Comparison of ENCODE assay signal across 19 cellular contexts in genomic region chr4:108443585-108443984, GRCh38.
A peak's percentile ranks its signal among the peaks of the same experiment; 100 is the strongest.
DNase-seq lines count a peak whose midpoint lies in the region; ATAC-seq and TF ChIP-seq lines count a peak whose summit lies in the region.
"Had no signal": no experiment of that assay in that cellular context is flagged by ENCODE, and none has a peak within 500 bp of the region (broad histone marks: within the 10 kb centered on the region; RNA-seq: fewer than 3 reads in every experiment).

No MANE protein-coding gene starts in this region.

- H2BK120ac ChIP-seq in trophoblast cell (ENCODE audit: insufficient read depth, low read length, poor library complexity) = no peak overlapping the region

- no peak for TF ChIP-seq CTCF in CD8-positive, alpha-beta T cell (IDR thresholded peaks at IDR 0.05)

- H3K14ac ChIP-seq in trophoblast cell (ENCODE audit: low read length) = no peak overlapping the region

- no peaks in the 10 kb centered on the region for H3K9me3 ChIP-seq in trophoblast cell (ENCODE audit: insufficient read depth, low read depth, low read length)
- H3K9me3 ChIP-seq in CD8-positive, alpha-beta T cell (ENCODE audit: low read length) = no peaks in the 10 kb centered on the region
- H3K9me3 ChIP-seq: A549, HAP-1 had no signal

- no peaks in the 10 kb centered on the region for H3K36me3 ChIP-seq in trophoblast cell (ENCODE audit: control insufficient read depth in 1 of 2, insufficient read depth in 2 of 2, low read length in 2 of 2)
- H3K36me3 ChIP-seq in CD8-positive, alpha-beta T cell (ENCODE audit: insufficient read depth, low read length) = no peaks in the 10 kb centered on the region
- H3K36me3 ChIP-seq: HAP-1 had no signal

- H3K79me2 ChIP-seq in trophoblast cell (ENCODE audit: control insufficient read depth, insufficient read depth, low read length, poor library complexity) = no peaks in the 10 kb centered on the region

- H2AFZ ChIP-seq in trophoblast cell (ENCODE audit: insufficient read depth, low read length, poor library complexity) = no peak overlapping the region

- no CpG with 5 or more reads among the region's 3 CpGs for WGBS in trophoblast cell (ENCODE audit: extremely low coverage, insufficient coverage, insufficient read length)

- no peak for ATAC-seq in CD8-positive, alpha-beta T cell
- ATAC-seq: A549, GM12878 had no signal

- H4K91ac ChIP-seq in trophoblast cell (ENCODE audit: low read depth, low read length) = no peak overlapping the region

- H3K4me1 ChIP-seq in trophoblast cell (ENCODE audit: control insufficient read depth in 1 of 2, insufficient read depth in 2 of 2, low read length in 2 of 2) = peaks cover 0 to 6% of the 10 kb centered on the region in 2 experiments
- peaks cover 13% of the 10 kb centered on the region for H3K4me1 ChIP-seq in CD8-positive, alpha-beta T cell (ENCODE audit: insufficient read depth, low read length)
- H3K4me1 ChIP-seq: A549, HAP-1 had no signal

- H3K27ac Mint-ChIP-seq in T-helper 2 cell treated with Interferon-gamma antibody and Interleukin-4, amounts not matched to agents 5 μg/mL and 100 μg/mL, for 36 hours = peak overlapping the region; percentile 28
- no peak overlapping the region for H3K27ac Mint-ChIP-seq in CD8-positive, alpha-beta T cell
- H3K27ac Mint-ChIP-seq: CD4-positive, alpha-beta T cell had no signal

- POLR2A ChIA-PET in CD8-positive, alpha-beta T cell (lab: Charles Lee) = interaction anchor here (2.7 kb wide), 1 partner anchor 24 kb away, joined by 7 read pairs; no protein-coding TSS in a partner anchor

- no peak overlapping the region for H2BK12ac ChIP-seq in trophoblast cell (ENCODE audit: low read length)

- H3K18ac ChIP-seq in trophoblast cell (ENCODE audit: low read length) = no peak overlapping the region

- peaks cover 5% of the 10 kb centered on the region for H3K36me3 Mint-ChIP-seq in T-helper 2 cell treated with Interferon-gamma antibody and Interleukin-4, amounts not matched to agents 5 μg/mL and 100 μg/mL, for 36 hours (ENCODE audit: low read depth)
- no peaks in the 10 kb centered on the region for H3K36me3 Mint-ChIP-seq in CD8-positive, alpha-beta T cell

- H4K8ac ChIP-seq in trophoblast cell (ENCODE audit: low read depth, low read length) = no peak overlapping the region

- no peaks in the 10 kb centered on the region for H3K79me1 ChIP-seq in trophoblast cell (ENCODE audit: low read length)

- peaks cover 21% of the 10 kb centered on the region for H3K27me3 Mint-ChIP-seq in T-helper 2 cell treated with Interferon-gamma antibody and Interleukin-4, amounts not matched to agents 5 μg/mL and 100 μg/mL, for 36 hours (ENCODE audit: low read depth)
- no peaks in the 10 kb centered on the region for H3K27me3 Mint-ChIP-seq in CD8-positive, alpha-beta T cell (ENCODE audit: low read depth)
- H3K27me3 Mint-ChIP-seq: CD4-positive, alpha-beta T cell had no signal

- no peaks in the 10 kb centered on the region for H3K27me3 ChIP-seq in trophoblast cell (ENCODE audit: insufficient read depth, low read length)
- H3K27me3 ChIP-seq in CD8-positive, alpha-beta T cell (ENCODE audit: insufficient read depth, low read length) = no peaks in the 10 kb centered on the region

- intact Hi-C loops in CD8-positive, alpha-beta T cell (cut with DNase I, micrococcal nuclease) = no loop called here

- H3K4me3 ChIP-seq in trophoblast cell (ENCODE audit: low read depth, low read length) = no peak overlapping the region
- H3K4me3 ChIP-seq in CD8-positive, alpha-beta T cell (ENCODE audit: low read depth, low read length) = no peak overlapping the region
- H3K4me3 ChIP-seq: A549, GM12878, HAP-1 had no signal

- H3K4me2 ChIP-seq in trophoblast cell (ENCODE audit: low read length) = no peak overlapping the region
- H3K4me2 ChIP-seq: A549 had no signal

- H4K12ac ChIP-seq in trophoblast cell (ENCODE audit: low read depth, low read length) = no peak overlapping the region

- no peak overlapping the region for H3K23ac ChIP-seq in trophoblast cell (ENCODE audit: low read length)

- H3K4ac ChIP-seq in trophoblast cell (ENCODE audit: low read depth, low read length) = no peak overlapping the region

- no peak overlapping the region for H3K4me3 Mint-ChIP-seq in T-helper 2 cell treated with Interferon-gamma antibody and Interleukin-4, amounts not matched to agents 5 μg/mL and 100 μg/mL, for 36 hours
- H3K4me3 Mint-ChIP-seq in CD8-positive, alpha-beta T cell = no peak overlapping the region

- no peak for DNase-seq in T-helper 2 cell treated with Interferon-gamma antibody and Interleukin-4, amounts not matched to agents 5 μg/mL and 100 μg/mL, for 36 hours (ENCODE audit: low spot score)
- DNase-seq in T-helper 2 cell = no peak
- DNase-seq in M059J (ENCODE audit: low read depth) = peak; percentile 34
- DNase-seq in astrocyte of the hippocampus (ENCODE audit: low read depth, low spot score) = peak; percentile 20
- peak; percentile 63 to 64 for DNase-seq in trophoblast cell
- no peak for DNase-seq in activated effector memory CD4-positive, alpha-beta T cell treated with Interleukin-2 at 50 U/mL for 16 hours
- no peak for DNase-seq in mesenteric fat pad (ENCODE audit: low spot score)
- no peak for DNase-seq in CD8-positive, alpha-beta T cell
- DNase-seq: AML-193; Calu3; CD4-positive, alpha-beta T cell; DMS79 treated with DMSO at 0.1 percent for 48 hours; EL had no signal

- no peak overlapping the region for H2BK5ac ChIP-seq in trophoblast cell (ENCODE audit: low read depth, low read length, poor library complexity)

- H3K9me3 Mint-ChIP-seq in T-helper 2 cell treated with Interferon-gamma antibody and Interleukin-4, amounts not matched to agents 5 μg/mL and 100 μg/mL, for 36 hours = peaks cover 6% of the 10 kb centered on the region
- no peaks in the 10 kb centered on the region for H3K9me3 Mint-ChIP-seq in CD8-positive, alpha-beta T cell
- H3K9me3 Mint-ChIP-seq: CD4-positive, alpha-beta T cell had no signal

- H3K4me1 Mint-ChIP-seq in T-helper 2 cell treated with Interferon-gamma antibody and Interleukin-4, amounts not matched to agents 5 μg/mL and 100 μg/mL, for 36 hours (ENCODE audit: low read depth) = peaks cover 13% of the 10 kb centered on the region
- peaks cover 26% of the 10 kb centered on the region for H3K4me1 Mint-ChIP-seq in CD8-positive, alpha-beta T cell (ENCODE audit: low read depth)

- no peak overlapping the region for H3K9ac ChIP-seq in trophoblast cell (ENCODE audit: low read length)

- CTCF ChIA-PET in CD8-positive, alpha-beta T cell (lab: Charles Lee) = no interaction called here

- H2AK5ac ChIP-seq in trophoblast cell (ENCODE audit: low read length) = no peak overlapping the region

- H3K27ac ChIP-seq in trophoblast cell (ENCODE audit: low read depth, low read length) = no peak overlapping the region
- H3K27ac ChIP-seq in CD8-positive, alpha-beta T cell (ENCODE audit: low read depth, low read length) = no peak overlapping the region
- H3K27ac ChIP-seq: 22Rv1, A549, C4-2B, HL-60 had no signal

Comparison
In these comparisons a context has a peak if more than half of its experiments do, and no peak if none do; other contexts are left out.
1. DNase-seq: peak in M059J (single experiment), astrocyte of the hippocampus (single experiment) and trophoblast cell (2 of 2); none in T-helper 2 cell treated with Interferon-gamma antibody and Interleukin-4, amounts not matched to agents 5 μg/mL and 100 μg/mL, for 36 hours (single experiment), T-helper 2 cell (0 of 5), activated effector memory CD4-positive, alpha-beta T cell treated with Interleukin-2 at 50 U/mL for 16 hours (single experiment), mesenteric fat pad (single experiment) and CD8-positive, alpha-beta T cell (0 of 7).